In the genomic region with DNA sequence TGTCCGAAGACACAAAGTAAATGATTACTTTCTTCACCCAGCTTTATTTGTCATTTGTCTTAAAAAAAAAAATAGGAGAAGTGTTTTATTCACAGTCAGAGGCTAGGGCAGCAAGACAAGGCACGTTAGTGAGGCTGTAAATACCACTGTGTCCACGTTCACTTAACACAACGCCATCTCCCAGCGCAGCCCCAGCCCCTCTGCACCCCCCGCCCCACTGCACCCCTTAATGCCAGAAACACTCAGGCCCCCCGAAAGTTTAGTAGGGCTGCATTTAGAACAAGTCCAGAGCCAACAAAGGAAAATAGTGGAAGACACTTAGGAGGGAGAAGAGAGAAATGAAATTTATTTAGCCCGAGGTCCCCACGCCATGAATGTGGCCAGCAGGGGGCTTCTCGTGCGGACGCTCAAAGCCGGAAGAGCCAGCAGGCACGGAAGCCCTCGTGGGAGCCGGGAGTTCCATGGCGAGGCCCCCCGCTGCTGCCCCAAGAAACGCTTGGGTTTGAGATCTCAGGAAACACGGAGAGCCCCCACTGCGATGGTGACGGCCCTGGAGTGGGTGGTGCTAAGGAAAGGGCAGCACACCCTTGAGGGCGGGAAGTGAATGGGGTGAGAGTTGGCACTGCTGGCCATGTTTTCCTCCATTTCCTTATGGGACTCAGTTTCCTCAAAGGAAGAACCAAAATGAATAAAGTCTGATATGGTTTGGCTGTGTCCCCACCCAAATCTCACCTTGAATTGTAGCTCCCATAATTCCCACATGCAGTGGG, we compare ENCODE assay signal across 1 cellular context.
TF ChIP-seq lines count a peak whose summit lies in the region.

No MANE protein-coding gene starts in this region.

TF ChIP-seq in K562, 482 proteins besides CTCF, POLR2A, EP300 and RAD21 (continued from another document and continues in another):
- TF ChIP-seq, protein P1, sequence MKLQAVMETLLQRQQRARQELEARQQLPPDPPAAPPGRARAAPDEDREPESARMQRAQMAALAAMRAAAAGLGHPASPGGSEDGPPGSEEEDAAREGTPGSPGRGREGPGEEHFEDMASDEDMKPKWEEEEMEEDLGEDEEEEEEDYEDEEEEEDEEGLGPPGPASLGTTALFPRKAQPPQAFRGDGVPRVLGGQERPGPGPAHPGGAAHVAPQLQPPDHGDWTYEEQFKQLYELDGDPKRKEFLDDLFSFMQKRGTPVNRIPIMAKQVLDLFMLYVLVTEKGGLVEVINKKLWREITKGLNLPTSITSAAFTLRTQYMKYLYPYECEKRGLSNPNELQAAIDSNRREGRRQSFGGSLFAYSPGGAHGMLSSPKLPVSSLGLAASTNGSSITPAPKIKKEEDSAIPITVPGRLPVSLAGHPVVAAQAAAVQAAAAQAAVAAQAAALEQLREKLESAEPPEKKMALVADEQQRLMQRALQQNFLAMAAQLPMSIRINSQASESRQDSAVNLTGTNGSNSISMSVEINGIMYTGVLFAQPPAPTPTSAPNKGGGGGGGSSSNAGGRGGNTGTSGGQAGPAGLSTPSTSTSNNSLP (IDR thresholded peaks at IDR 0.05; ENCODE audit: borderline replicate concordance, low read depth, low read length), result no peak
- no peak for TF ChIP-seq TBP (optimal IDR thresholded peaks at IDR 0.05; ENCODE audit: low read depth, low read length)
- no peak for TF ChIP-seq RBM17 (IDR thresholded peaks at IDR 0.05; ENCODE audit: borderline replicate concordance, low read depth, low read length)
- no peak for TF ChIP-seq TCF7L2 (IDR thresholded peaks at IDR 0.05; ENCODE audit: low read depth, low read length)
- no peak for TF ChIP-seq ESRRB (CRISPR knock-in tag; IDR thresholded peaks at IDR 0.05; ENCODE audit: borderline replicate concordance)
- TF ChIP-seq, protein P2, sequence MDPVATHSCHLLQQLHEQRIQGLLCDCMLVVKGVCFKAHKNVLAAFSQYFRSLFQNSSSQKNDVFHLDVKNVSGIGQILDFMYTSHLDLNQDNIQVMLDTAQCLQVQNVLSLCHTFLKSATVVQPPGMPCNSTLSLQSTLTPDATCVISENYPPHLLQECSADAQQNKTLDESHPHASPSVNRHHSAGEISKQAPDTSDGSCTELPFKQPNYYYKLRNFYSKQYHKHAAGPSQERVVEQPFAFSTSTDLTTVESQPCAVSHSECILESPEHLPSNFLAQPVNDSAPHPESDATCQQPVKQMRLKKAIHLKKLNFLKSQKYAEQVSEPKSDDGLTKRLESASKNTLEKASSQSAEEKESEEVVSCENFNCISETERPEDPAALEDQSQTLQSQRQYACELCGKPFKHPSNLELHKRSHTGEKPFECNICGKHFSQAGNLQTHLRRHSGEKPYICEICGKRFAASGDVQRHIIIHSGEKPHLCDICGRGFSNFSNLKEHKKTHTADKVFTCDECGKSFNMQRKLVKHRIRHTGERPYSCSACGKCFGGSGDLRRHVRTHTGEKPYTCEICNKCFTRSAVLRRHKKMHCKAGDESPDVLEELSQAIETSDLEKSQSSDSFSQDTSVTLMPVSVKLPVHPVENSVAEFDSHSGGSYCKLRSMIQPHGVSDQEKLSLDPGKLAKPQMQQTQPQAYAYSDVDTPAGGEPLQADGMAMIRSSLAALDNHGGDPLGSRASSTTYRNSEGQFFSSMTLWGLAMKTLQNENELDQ (CRISPR knock-in tag; IDR thresholded peaks at IDR 0.05; ENCODE audit: borderline replicate concordance), result no peak
- TF ChIP-seq ZNF77 (CRISPR knock-in tag; IDR thresholded peaks at IDR 0.05), result no peak
- TF ChIP-seq, protein P3, sequence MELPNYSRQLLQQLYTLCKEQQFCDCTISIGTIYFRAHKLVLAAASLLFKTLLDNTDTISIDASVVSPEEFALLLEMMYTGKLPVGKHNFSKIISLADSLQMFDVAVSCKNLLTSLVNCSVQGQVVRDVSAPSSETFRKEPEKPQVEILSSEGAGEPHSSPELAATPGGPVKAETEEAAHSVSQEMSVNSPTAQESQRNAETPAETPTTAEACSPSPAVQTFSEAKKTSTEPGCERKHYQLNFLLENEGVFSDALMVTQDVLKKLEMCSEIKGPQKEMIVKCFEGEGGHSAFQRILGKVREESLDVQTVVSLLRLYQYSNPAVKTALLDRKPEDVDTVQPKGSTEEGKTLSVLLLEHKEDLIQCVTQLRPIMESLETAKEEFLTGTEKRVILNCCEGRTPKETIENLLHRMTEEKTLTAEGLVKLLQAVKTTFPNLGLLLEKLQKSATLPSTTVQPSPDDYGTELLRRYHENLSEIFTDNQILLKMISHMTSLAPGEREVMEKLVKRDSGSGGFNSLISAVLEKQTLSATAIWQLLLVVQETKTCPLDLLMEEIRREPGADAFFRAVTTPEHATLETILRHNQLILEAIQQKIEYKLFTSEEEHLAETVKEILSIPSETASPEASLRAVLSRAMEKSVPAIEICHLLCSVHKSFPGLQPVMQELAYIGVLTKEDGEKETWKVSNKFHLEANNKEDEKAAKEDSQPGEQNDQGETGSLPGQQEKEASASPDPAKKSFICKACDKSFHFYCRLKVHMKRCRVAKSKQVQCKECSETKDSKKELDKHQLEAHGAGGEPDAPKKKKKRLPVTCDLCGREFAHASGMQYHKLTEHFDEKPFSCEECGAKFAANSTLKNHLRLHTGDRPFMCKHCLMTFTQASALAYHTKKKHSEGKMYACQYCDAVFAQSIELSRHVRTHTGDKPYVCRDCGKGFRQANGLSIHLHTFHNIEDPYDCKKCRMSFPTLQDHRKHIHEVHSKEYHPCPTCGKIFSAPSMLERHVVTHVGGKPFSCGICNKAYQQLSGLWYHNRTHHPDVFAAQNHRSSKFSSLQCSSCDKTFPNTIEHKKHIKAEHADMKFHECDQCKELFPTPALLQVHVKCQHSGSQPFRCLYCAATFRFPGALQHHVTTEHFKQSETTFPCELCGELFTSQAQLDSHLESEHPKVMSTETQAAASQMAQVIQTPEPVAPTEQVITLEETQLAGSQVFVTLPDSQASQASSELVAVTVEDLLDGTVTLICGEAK (IDR thresholded peaks at IDR 0.05), result peak; percentile 56; the same call in 1 of the 2 replicates
- TF ChIP-seq, protein P3 (CRISPR knock-in tag; IDR thresholded peaks at IDR 0.05), result no peak
- TF ChIP-seq STAG1 (CRISPR knock-in tag; IDR thresholded peaks at IDR 0.05; ENCODE audit: borderline replicate concordance), result no peak
- no peak for TF ChIP-seq SIN3B (IDR thresholded peaks at IDR 0.05; ENCODE audit: low read depth)
- TF ChIP-seq ATF1 (CRISPR knock-in tag; IDR thresholded peaks at IDR 0.05), result no peak
- TF ChIP-seq ATF1 (tag; IDR thresholded peaks at IDR 0.05), result peak; percentile 32; the same call in 1 of the 2 replicates
- no peak for TF ChIP-seq HMG20B (CRISPR knock-in tag; IDR thresholded peaks at IDR 0.05)
- TF ChIP-seq TCF7 (IDR thresholded peaks at IDR 0.05; ENCODE audit: borderline replicate concordance), result no peak
- 0 out of 2 replicates have a peak, but pooled peaks have one; percentile 18 for TF ChIP-seq TOE1 (IDR thresholded peaks at IDR 0.05; ENCODE audit: borderline replicate concordance)
- no peak for TF ChIP-seq TOE1 (CRISPR knock-in tag; IDR thresholded peaks at IDR 0.05; ENCODE audit: borderline replicate concordance, low read depth)
- peak; percentile 78 for TF ChIP-seq SMAD4 (CRISPR knock-in tag; conservative IDR thresholded peaks at IDR 0.05)
- no peak for TF ChIP-seq ERF (CRISPR knock-in tag; IDR thresholded peaks at IDR 0.05)
- no peak for TF ChIP-seq RBM34 (IDR thresholded peaks at IDR 0.05; ENCODE audit: borderline replicate concordance, insufficient read depth, low read length)
- no peak for TF ChIP-seq YBX1 (IDR thresholded peaks at IDR 0.05)
- TF ChIP-seq DMBX1 (CRISPR knock-in tag; IDR thresholded peaks at IDR 0.05; ENCODE audit: borderline replicate concordance), result peak; percentile 71; the same call in 1 of the 2 replicates
- TF ChIP-seq RHOXF2B (CRISPR knock-in tag; conservative IDR thresholded peaks at IDR 0.05), result no peak
- no peak for TF ChIP-seq BRD4 (IDR thresholded peaks at IDR 0.05)
- no peak for TF ChIP-seq ZZZ3 (IDR thresholded peaks at IDR 0.05)
- TF ChIP-seq, protein P4, sequence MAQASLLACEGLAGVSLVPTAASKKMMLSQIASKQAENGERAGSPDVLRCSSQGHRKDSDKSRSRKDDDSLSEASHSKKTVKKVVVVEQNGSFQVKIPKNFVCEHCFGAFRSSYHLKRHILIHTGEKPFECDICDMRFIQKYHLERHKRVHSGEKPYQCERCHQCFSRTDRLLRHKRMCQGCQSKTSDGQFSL (CRISPR knock-in tag; IDR thresholded peaks at IDR 0.05), result no peak
- TF ChIP-seq, protein P4 (tag; IDR thresholded peaks at IDR 0.05), result no peak
- no peak for TF ChIP-seq ZNF717 (CRISPR knock-in tag; IDR thresholded peaks at IDR 0.05)
- TF ChIP-seq BRCA1 (IDR thresholded peaks at IDR 0.05), result no peak
- no peak for TF ChIP-seq BRCA1 (CRISPR knock-in tag; IDR thresholded peaks at IDR 0.05)
- TF ChIP-seq GATA2 (CRISPR knock-in tag; IDR thresholded peaks at IDR 0.05), result no peak
- TF ChIP-seq RBFOX2 (IDR thresholded peaks at IDR 0.05; ENCODE audit: low read depth, low read length), result peak; percentile 63
- no peak for TF ChIP-seq U2AF1 (optimal IDR thresholded peaks at IDR 0.05; ENCODE audit: low read depth, low read length)
- TF ChIP-seq, protein P5, sequence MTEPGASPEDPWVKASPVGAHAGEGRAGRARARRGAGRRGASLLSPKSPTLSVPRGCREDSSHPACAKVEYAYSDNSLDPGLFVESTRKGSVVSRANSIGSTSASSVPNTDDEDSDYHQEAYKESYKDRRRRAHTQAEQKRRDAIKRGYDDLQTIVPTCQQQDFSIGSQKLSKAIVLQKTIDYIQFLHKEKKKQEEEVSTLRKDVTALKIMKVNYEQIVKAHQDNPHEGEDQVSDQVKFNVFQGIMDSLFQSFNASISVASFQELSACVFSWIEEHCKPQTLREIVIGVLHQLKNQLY (CRISPR knock-in tag; conservative IDR thresholded peaks at IDR 0.05), result 0 out of 4 replicates have a peak, but pooled peaks of 1 of the 2 experiments have one; percentile 51
- no peak for TF ChIP-seq ZNF24 (IDR thresholded peaks at IDR 0.05)
- TF ChIP-seq, protein P6, sequence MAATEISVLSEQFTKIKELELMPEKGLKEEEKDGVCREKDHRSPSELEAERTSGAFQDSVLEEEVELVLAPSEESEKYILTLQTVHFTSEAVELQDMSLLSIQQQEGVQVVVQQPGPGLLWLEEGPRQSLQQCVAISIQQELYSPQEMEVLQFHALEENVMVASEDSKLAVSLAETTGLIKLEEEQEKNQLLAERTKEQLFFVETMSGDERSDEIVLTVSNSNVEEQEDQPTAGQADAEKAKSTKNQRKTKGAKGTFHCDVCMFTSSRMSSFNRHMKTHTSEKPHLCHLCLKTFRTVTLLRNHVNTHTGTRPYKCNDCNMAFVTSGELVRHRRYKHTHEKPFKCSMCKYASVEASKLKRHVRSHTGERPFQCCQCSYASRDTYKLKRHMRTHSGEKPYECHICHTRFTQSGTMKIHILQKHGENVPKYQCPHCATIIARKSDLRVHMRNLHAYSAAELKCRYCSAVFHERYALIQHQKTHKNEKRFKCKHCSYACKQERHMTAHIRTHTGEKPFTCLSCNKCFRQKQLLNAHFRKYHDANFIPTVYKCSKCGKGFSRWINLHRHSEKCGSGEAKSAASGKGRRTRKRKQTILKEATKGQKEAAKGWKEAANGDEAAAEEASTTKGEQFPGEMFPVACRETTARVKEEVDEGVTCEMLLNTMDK (IDR thresholded peaks at IDR 0.05; ENCODE audit: borderline replicate concordance, insufficient read depth, low read depth, low read length, poor library complexity, severe bottlenecking), result peak; percentile 44
- TF ChIP-seq, protein P7, sequence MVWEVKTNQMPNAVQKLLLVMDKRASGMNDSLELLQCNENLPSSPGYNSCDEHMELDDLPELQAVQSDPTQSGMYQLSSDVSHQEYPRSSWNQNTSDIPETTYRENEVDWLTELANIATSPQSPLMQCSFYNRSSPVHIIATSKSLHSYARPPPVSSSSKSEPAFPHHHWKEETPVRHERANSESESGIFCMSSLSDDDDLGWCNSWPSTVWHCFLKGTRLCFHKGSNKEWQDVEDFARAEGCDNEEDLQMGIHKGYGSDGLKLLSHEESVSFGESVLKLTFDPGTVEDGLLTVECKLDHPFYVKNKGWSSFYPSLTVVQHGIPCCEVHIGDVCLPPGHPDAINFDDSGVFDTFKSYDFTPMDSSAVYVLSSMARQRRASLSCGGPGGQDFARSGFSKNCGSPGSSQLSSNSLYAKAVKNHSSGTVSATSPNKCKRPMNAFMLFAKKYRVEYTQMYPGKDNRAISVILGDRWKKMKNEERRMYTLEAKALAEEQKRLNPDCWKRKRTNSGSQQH (CRISPR knock-in tag; IDR thresholded peaks at IDR 0.05), result no peak
- no peak for TF ChIP-seq FOXP1 (CRISPR knock-in tag; IDR thresholded peaks at IDR 0.05)
- TF ChIP-seq, protein P8, sequence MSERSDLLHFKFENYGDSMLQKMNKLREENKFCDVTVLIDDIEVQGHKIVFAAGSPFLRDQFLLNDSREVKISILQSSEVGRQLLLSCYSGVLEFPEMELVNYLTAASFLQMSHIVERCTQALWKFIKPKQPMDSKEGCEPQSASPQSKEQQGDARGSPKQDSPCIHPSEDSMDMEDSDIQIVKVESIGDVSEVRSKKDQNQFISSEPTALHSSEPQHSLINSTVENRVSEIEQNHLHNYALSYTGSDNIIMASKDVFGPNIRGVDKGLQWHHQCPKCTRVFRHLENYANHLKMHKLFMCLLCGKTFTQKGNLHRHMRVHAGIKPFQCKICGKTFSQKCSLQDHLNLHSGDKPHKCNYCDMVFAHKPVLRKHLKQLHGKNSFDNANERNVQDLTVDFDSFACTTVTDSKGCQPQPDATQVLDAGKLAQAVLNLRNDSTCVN (CRISPR knock-in tag; IDR thresholded peaks at IDR 0.05), result no peak
- no peak; the same call in 1 of the 2 replicates for TF ChIP-seq ZNF584 (CRISPR knock-in tag; IDR thresholded peaks at IDR 0.05; ENCODE audit: low read depth)
- TF ChIP-seq ZNF274 (IDR thresholded peaks at IDR 0.05; ENCODE audit: borderline replicate concordance, low read depth, low read length), result no peak
